ENCODE assay signal across 2 cellular contexts in genomic region chr17:73976676-73977521, GRCh38.
TF ChIP-seq lines count a peak whose summit lies in the region.

No MANE protein-coding gene starts in this region.

TF ChIP-seq in HEK293, 187 proteins besides CTCF, POLR2A, EP300 and RAD21:
- TF ChIP-seq PRDM2 (tag by site-specific recombination; IDR thresholded peaks at IDR 0.05; ENCODE audit: borderline replicate concordance) (no peak), ZNF335 (tag by site-specific recombination; conservative IDR thresholded peaks at IDR 0.05) (no peak), ZNF366 (tag by site-specific recombination; conservative IDR thresholded peaks at IDR 0.05) (no peak), GLIS1 (tag by site-specific recombination; IDR thresholded peaks at IDR 0.05) (peak; percentile 53), ZNF174 (tag by site-specific recombination; IDR thresholded peaks at IDR 0.05) (no peak), PRDM10 (tag by site-specific recombination; IDR thresholded peaks at IDR 0.05) (no peak), ZNF549 (tag by site-specific recombination; IDR thresholded peaks at IDR 0.05) (no peak), ZFP69B (tag by site-specific recombination; IDR thresholded peaks at IDR 0.05) (no peak), ZNF350 (tag by site-specific recombination; IDR thresholded peaks at IDR 0.05) (no peak), EGR2 (tag by site-specific recombination; IDR thresholded peaks at IDR 0.05; ENCODE audit: low read depth) (peak; percentile 46), ZNF747 (tag by site-specific recombination; IDR thresholded peaks at IDR 0.05) (no peak)

TF ChIP-seq in GM23338, 12 proteins besides CTCF, POLR2A, EP300 and RAD21 (continued from another document):
- TF ChIP-seq ZNF462 (CRISPR knock-in tag; IDR thresholded peaks at IDR 0.05) (no peak), STAT1 (IDR thresholded peaks at IDR 0.05; ENCODE audit: unreplicated experiment) (no peak), EZH2phosphoT487 (IDR thresholded peaks at IDR 0.05; ENCODE audit: unreplicated experiment) (no peak), POLR2AphosphoS5 (IDR thresholded peaks at IDR 0.05; ENCODE audit: low read depth) (no peak), NANOG (IDR thresholded peaks at IDR 0.05; ENCODE audit: borderline replicate concordance) (no peak), ZNF114 (CRISPR knock-in tag; IDR thresholded peaks at IDR 0.05) (no peak)
